26 cellular contexts compared by ENCODE assay signal in genomic region chrX:12579311-12579710, GRCh38.
"Had no signal": no experiment of that assay in that cellular context is flagged by ENCODE, and none has a peak within 500 bp of the region (broad histone marks: within the 10 kb centered on the region; RNA-seq: fewer than 3 reads in every experiment).

No MANE protein-coding gene starts in this region.

- H3K4me3 ChIP-seq: body of pancreas, gastrocnemius medialis, heart left ventricle had no signal

- H3K27ac ChIP-seq: body of pancreas, gastrocnemius medialis, heart left ventricle had no signal

- H3K36me3 ChIP-seq: gastrocnemius medialis, heart left ventricle had no signal

- H3K9me3 ChIP-seq: body of pancreas, gastrocnemius medialis, heart left ventricle had no signal

- DNase-seq: activated CD4-positive, alpha-beta T cell treated with anti-CD3 and anti-CD28 coated beads for 36 hours; activated CD4-positive, alpha-beta T cell treated with anti-CD3 and anti-CD28 coated beads, Interleukin-2, amount 10 ng/mL, durations not matched to agents 24 days and 14 days; activated CD4-positive, alpha-beta T cell treated with anti-CD3 and anti-CD28 coated beads, Interleukin-2, amount 50 U/mL, for 48 hours; activated CD4-positive, CD25-positive, alpha-beta regulatory T cell; activated CD4-positive, CD25-positive, alpha-beta regulatory T cell treated with anti-CD3 and anti-CD28 coated beads, Interleukin-2, amount 50 U/mL, for 72 hours; activated CD8-positive, alpha-beta memory T cell treated with anti-CD3 and anti-CD28 coated beads for 24 hours; activated CD8-positive, alpha-beta T cell treated with anti-CD3 and anti-CD28 coated beads for 36 hours; activated effector memory CD4-positive, alpha-beta T cell treated with Interleukin-2 at 50 U/mL for 16 hours; activated gamma-delta T cell treated with Interleukin-2 at 50 U/mL for 16 hours; activated naive CD4-positive, alpha-beta T cell treated with anti-CD3 and anti-CD28 coated beads, Interleukin-2, amount 50 U/mL, for 16 hours; activated naive CD4-positive, alpha-beta T cell treated with Interleukin-2 at 50 U/mL for 16 hours; activated T-cell treated with anti-CD3 and anti-CD28 coated beads, Interleukin-2, amount 50 U/mL, for 4 hours; amniotic stem cell; anterior cingulate cortex; body of pancreas; caudate nucleus; cortex of kidney; dermis blood vessel endothelial cell; effector CD4-positive, alpha-beta T cell; effector memory CD8-positive, alpha-beta T cell; foreskin fibroblast; gastrocnemius medialis; glutamatergic neuron; heart left ventricle; hypothalamus; T-helper 2 cell had no signal

- H3K27me3 ChIP-seq: body of pancreas, gastrocnemius medialis had no signal

- H3K4me1 ChIP-seq: body of pancreas, gastrocnemius medialis, heart left ventricle had no signal
